8 cellular contexts compared by ENCODE assay signal in genomic region chr10:57338823-57339558, GRCh38.
DNase-seq lines count a peak whose midpoint lies in the region; ATAC-seq and TF ChIP-seq lines count a peak whose summit lies in the region.

No MANE protein-coding gene starts in this region.

- DNase-seq in NCI-H2171 treated with DMSO at 0.1 percent for 48 hours (lab: John Stamatoyannopoulos, UW): peak; percentile 15
- DNase-seq in NCI-H2171 (lab: John Stamatoyannopoulos, UW): no peak
- DNase-seq in H9: peak; percentile 26
- DNase-seq in NCI-H1048 (lab: John Stamatoyannopoulos, UW): peak; percentile 16
- DNase-seq in brain microvascular endothelial cell: peak; percentile 36
- peak; percentile 39 for DNase-seq in medulla oblongata (ENCODE audit: extremely low spot score)
- DNase-seq in NK-92 (lab: John Stamatoyannopoulos, UW; ENCODE audit: unreplicated experiment): no peak

- no peak overlapping the region for H3K4me2 ChIP-seq in H9 (ENCODE audit: insufficient read depth, insufficient read length, low read length)

- H2BK15ac ChIP-seq in H9 (ENCODE audit: low read depth, low read length): no peak overlapping the region

- H3K27me3 Mint-ChIP-seq in H9 (ENCODE audit: low read depth): peaks cover 3% of the 10 kb centered on the region; the same call in 1 of the 2 replicates

- H3K23me2 ChIP-seq in H9 (ENCODE audit: insufficient read length, low read depth, low read length, poor library complexity, severe bottlenecking): no peaks in the 10 kb centered on the region

- H2AFZ ChIP-seq in H9 (ENCODE audit: low read length): no peak overlapping the region

- H3K9me3 ChIP-seq in H9 (ENCODE audit: control insufficient read depth, low read depth, low read length): peaks cover 16% of the 10 kb centered on the region

- H3K56ac ChIP-seq in H9 (ENCODE audit: insufficient read length, low read depth, low read length): no peak overlapping the region

- H2BK20ac ChIP-seq in H9 (ENCODE audit: low read depth, low read length, poor library complexity, severe bottlenecking): no peak overlapping the region

- H3K27ac ChIP-seq in H9 (ENCODE audit: insufficient read length, low read depth, low read length) (no peak overlapping the region), brain microvascular endothelial cell (no peak overlapping the region)

- no CpG with 5 or more reads among the region's 4 CpGs for WGBS in H9 (ENCODE audit: extremely low coverage, insufficient read length, low lambda C conversion rate)

- no peaks in the 10 kb centered on the region for H3K79me1 ChIP-seq in H9 (ENCODE audit: insufficient read depth, low read depth, low read length, poor library complexity, severe bottlenecking)

- TF ChIP-seq CTCF in H9 (conservative IDR thresholded peaks at IDR 0.05) (peak; percentile 89), brain microvascular endothelial cell (IDR thresholded peaks at IDR 0.05; ENCODE audit: low read depth, low read length, missing control alignments) (peak; percentile 57)

- H4K91ac ChIP-seq in H9 (ENCODE audit: insufficient read length, low read depth, low read length): no peak overlapping the region

- no peak overlapping the region for H3T11ph ChIP-seq in H9 (ENCODE audit: low read length)

- no peak overlapping the region for H3K14ac ChIP-seq in H9 (ENCODE audit: insufficient read depth, low read length)

- H2BK5ac ChIP-seq in H9 (ENCODE audit: insufficient read length, low read length): no peak overlapping the region

- no peaks in the 10 kb centered on the region for H3K4me1 Mint-ChIP-seq in H9

- H4K20me1 ChIP-seq in H9 (ENCODE audit: control insufficient read depth, insufficient read depth, insufficient read length): no peaks in the 10 kb centered on the region

- no peak overlapping the region for H4K5ac ChIP-seq in H9 (ENCODE audit: insufficient read length, low read depth, low read length)

- no peak overlapping the region for H3K4ac ChIP-seq in H9 (ENCODE audit: low read depth, low read length)

- H3K4me3 ChIP-seq in brain microvascular endothelial cell (ENCODE audit: low read depth, low read length): no peak overlapping the region

- no peak overlapping the region for H3K4me3 Mint-ChIP-seq in H9

- H3K36me3 ChIP-seq in brain microvascular endothelial cell (replicated peaks): no peaks in the 10 kb centered on the region

- H3K4me1 ChIP-seq in H9 (ENCODE audit: insufficient read depth, low read length): no peaks in the 10 kb centered on the region

- no peak overlapping the region for H2AK5ac ChIP-seq in H9 (ENCODE audit: insufficient read length, low read length)

- peaks cover 13 to 23% (median 13%) of the 10 kb centered on the region in 3 experiments; a peak in 6 of 7 replicates for H3K36me3 Mint-ChIP-seq in H9 (ENCODE audit: insufficient read depth in 1 of 3, low read depth in 3 of 3)

- no peak overlapping the region for H3K27ac Mint-ChIP-seq in H9

- H3K18ac ChIP-seq in H9 (ENCODE audit: insufficient read length, low read depth, low read length): no peak overlapping the region

- ATAC-seq in GM21528 (IDR thresholded peaks at IDR 0.05; ENCODE audit: low FRiP score, unreplicated experiment): no peak

- H2BK12ac ChIP-seq in H9 (ENCODE audit: insufficient read length, low read depth, low read length): no peak overlapping the region

- H3K9me3 Mint-ChIP-seq in H9: peaks cover 15 to 28% of the 10 kb centered on the region in 2 experiments

- no peak overlapping the region for H4K8ac ChIP-seq in H9 (replicated peaks; ENCODE audit: insufficient read length, low read depth, low read length)

- in situ Hi-C loops in brain microvascular endothelial cell (cut with HindIII; ENCODE audit: low pct_ligation_motif_present, low sequenced_read_pairs): no loop called here

- no peak overlapping the region for H2BK120ac ChIP-seq in H9 (ENCODE audit: low read depth, low read length, poor library complexity, severe bottlenecking)

- no peak overlapping the region for H3K9ac ChIP-seq in H9 (ENCODE audit: extremely low read depth, insufficient read length, low read length)

- H3K79me2 ChIP-seq in H9 (ENCODE audit: insufficient read depth, low read length): no peaks in the 10 kb centered on the region

- H3K23ac ChIP-seq in H9 (ENCODE audit: insufficient read length, low read depth, low read length): no peak overlapping the region

- no peaks in the 10 kb centered on the region for H3K27me3 ChIP-seq in H9 (ENCODE audit: insufficient read depth, low read length)
- no peaks in the 10 kb centered on the region for H3K27me3 ChIP-seq in brain microvascular endothelial cell (replicated peaks)

Comparison
In these comparisons a context has a peak if more than half of its experiments do, and no peak if none do; other contexts are left out.
1. DNase-seq: peak in NCI-H2171 treated with DMSO at 0.1 percent for 48 hours (single experiment), H9 (single experiment), NCI-H1048 (single experiment), brain microvascular endothelial cell (single experiment) and medulla oblongata (single experiment); none in NCI-H2171 (single experiment) and NK-92 (single experiment).